Comparison of ENCODE assay signal across 30 cellular contexts in genomic region chrX:105488731-105489130, GRCh38.
"Had no signal": no experiment of that assay in that cellular context is flagged by ENCODE, and none has a peak within 500 bp of the region (broad histone marks: within the 10 kb centered on the region; RNA-seq: fewer than 3 reads in every experiment).

No MANE protein-coding gene starts in this region.

- DNase-seq: activated CD4-positive, alpha-beta memory T cell treated with anti-CD3 and anti-CD28 coated beads for 36 hours; activated CD4-positive, alpha-beta T cell treated with anti-CD3 and anti-CD28 coated beads for 36 hours; activated CD4-positive, alpha-beta T cell treated with anti-CD3 and anti-CD28 coated beads, Interleukin-2, amount 10 ng/mL, durations not matched to agents 7 days and 5 days; activated CD8-positive, alpha-beta memory T cell treated with anti-CD3 and anti-CD28 coated beads, Interleukin-2, amount 50 U/mL, for 4 hours; activated gamma-delta T cell treated with Interleukin-2 at 50 U/mL for 16 hours; activated naive CD4-positive, alpha-beta T cell treated with anti-CD3 and anti-CD28 coated beads for 36 hours; activated T-cell treated with anti-CD3 and anti-CD28 coated beads for 4 hours; activated T-cell treated with anti-CD3 and anti-CD28 coated beads, Interleukin-2, amount 50 U/mL, for 4 hours; amniotic stem cell; body of pancreas; caudate nucleus; cerebellar nuclear complex; NCI-H1092 treated with DMSO at 0.1 percent for 48 hours; NCI-H1417 treated with DMSO at 0.1 percent for 48 hours; NCI-H1930; NCI-H2081 treated with DMSO at 0.1 percent for 48 hours; NCI-H226; NCI-H446 treated with DMSO at 0.1 percent for 48 hours; NCI-H524; SHP77; SJCRH30; T1000 had no signal

- H3K4me2 ChIP-seq: KMS-11 had no signal

- H3K9ac ChIP-seq: KMS-11 had no signal

- H3K27me3 ChIP-seq: ascending aorta, body of pancreas, SJCRH30 had no signal

- H3K4me1 ChIP-seq: ascending aorta, body of pancreas, breast epithelium, SJCRH30 had no signal

- H3K27ac ChIP-seq: ascending aorta, body of pancreas, breast epithelium, KMS-11, SJCRH30, SK-N-MC had no signal

- ATAC-seq: activated CD4-positive, alpha-beta T cell treated with anti-CD3 and anti-CD28 coated beads for 36 hours; activated CD4-positive, CD25-positive, alpha-beta regulatory T cell treated with anti-CD3 and anti-CD28 coated beads, Interleukin-2, amount 50 U/mL, for 24 hours; activated naive CD4-positive, alpha-beta T cell treated with anti-CD3 and anti-CD28 coated beads, Interleukin-2, amount 50 U/mL, for 72 hours; activated T-cell treated with anti-CD3 and anti-CD28 coated beads, Interleukin-2, amount 50 U/mL, for 4 hours; body of pancreas; Panc1; WTC11 had no signal

- H3K36me3 ChIP-seq: ascending aorta, breast epithelium, SJCRH30 had no signal

- H3K4me3 ChIP-seq: ascending aorta, body of pancreas, breast epithelium, SJCRH30, SK-N-MC had no signal

- H3K9me3 ChIP-seq: ascending aorta, body of pancreas, breast epithelium, SJCRH30 had no signal
